Comparison of ENCODE assay signal across 8 cellular contexts in genomic region chr12:50314629-50315312, GRCh38. TPM values are rescaled to one million over a fixed set of nuclear protein-coding genes. Genes with fewer than 3 reads are reported as not detected.
DNase-seq lines count a peak whose midpoint lies in the region; ATAC-seq lines count a peak whose summit lies in the region.

No MANE protein-coding gene starts in this region.

- CTCF ChIA-PET in activated naive CD4-positive, alpha-beta T cell treated with anti-CD3 and anti-CD28 coated beads, Interleukin-2, amount 10 ng/mL, durations not matched to agents 7 days and 5 days (lab: Charles Lee) = interaction anchor here (0.9 to 2.0 kb wide), 10 partner anchors 9 to 182 kb away, joined by 3 to 15 read pairs (median 4); no protein-coding TSS in a partner anchor

- no peaks in the 10 kb centered on the region for H3K36me3 Mint-ChIP-seq in activated naive CD4-positive, alpha-beta T cell treated with anti-CD3 and anti-CD28 coated beads, Interleukin-2, amount 10 ng/mL, durations not matched to agents 7 days and 5 days

- H3K27me3 Mint-ChIP-seq in activated naive CD4-positive, alpha-beta T cell treated with anti-CD3 and anti-CD28 coated beads, Interleukin-2, amount 10 ng/mL, durations not matched to agents 7 days and 5 days = no peaks in the 10 kb centered on the region

- no peaks in the 10 kb centered on the region for H3K4me1 Mint-ChIP-seq in activated naive CD4-positive, alpha-beta T cell treated with anti-CD3 and anti-CD28 coated beads, Interleukin-2, amount 10 ng/mL, durations not matched to agents 7 days and 5 days

- peak; percentile 20 for DNase-seq in NCI-H1105 treated with DMSO at 0.1 percent for 48 hours (lab: John Stamatoyannopoulos, UW)
- DNase-seq in NCI-H1105 (lab: John Stamatoyannopoulos, UW) = no peak
- peak; percentile 2 for DNase-seq in NCI-H1417 treated with DMSO at 0.1 percent for 48 hours (lab: John Stamatoyannopoulos, UW)
- DNase-seq in astrocyte of the hippocampus (ENCODE audit: low read depth, low spot score) = peak; percentile 77
- DNase-seq in kidney tubule cell (ENCODE audit: low spot score) = peak; percentile 52
- no peak for DNase-seq in mucosa of gallbladder (ENCODE audit: low spot score)
- DNase-seq in activated naive CD4-positive, alpha-beta T cell treated with anti-CD3 and anti-CD28 coated beads, Interleukin-2, amount 10 ng/mL, durations not matched to agents 7 days and 5 days = no peak

- ATAC-seq in HG02852 (IDR thresholded peaks at IDR 0.05; ENCODE audit: unreplicated experiment) = no peak

- no peak overlapping the region for H3K27ac Mint-ChIP-seq in activated naive CD4-positive, alpha-beta T cell treated with anti-CD3 and anti-CD28 coated beads, Interleukin-2, amount 10 ng/mL, durations not matched to agents 7 days and 5 days

- H3K4me3 Mint-ChIP-seq in activated naive CD4-positive, alpha-beta T cell treated with anti-CD3 and anti-CD28 coated beads, Interleukin-2, amount 10 ng/mL, durations not matched to agents 7 days and 5 days = no peak overlapping the region

- H3K9me3 Mint-ChIP-seq in activated naive CD4-positive, alpha-beta T cell treated with anti-CD3 and anti-CD28 coated beads, Interleukin-2, amount 10 ng/mL, durations not matched to agents 7 days and 5 days = no peaks in the 10 kb centered on the region

RNA-seq across cellular contexts. Expression of gene LIMA1, which starts 31.5 kb away (rescaled TPM):
- 117 TPM for total RNA-seq in mucosa of gallbladder

Comparison
In these comparisons a context has a peak if more than half of its experiments do, and no peak if none do; other contexts are left out.
1. DNase-seq: peak in NCI-H1105 treated with DMSO at 0.1 percent for 48 hours (single experiment), NCI-H1417 treated with DMSO at 0.1 percent for 48 hours (single experiment), astrocyte of the hippocampus (single experiment) and kidney tubule cell (single experiment); none in NCI-H1105 (single experiment), mucosa of gallbladder (single experiment) and activated naive CD4-positive, alpha-beta T cell treated with anti-CD3 and anti-CD28 coated beads, Interleukin-2, amount 10 ng/mL, durations not matched to agents 7 days and 5 days (single experiment).